Comparison of ENCODE assay signal across 10 cellular contexts in genomic region chr19:45771331-45771933, GRCh38. TPM values are rescaled to one million over a fixed set of nuclear protein-coding genes. Genes with fewer than 3 reads are reported as not detected.
A peak's percentile ranks its signal among the peaks of the same experiment; 100 is the strongest.
DNase-seq lines count a peak whose midpoint lies in the region; ATAC-seq and TF ChIP-seq lines count a peak whose summit lies in the region.
"Had no signal": no experiment of that assay in that cellular context is flagged by ENCODE, and none has a peak within 500 bp of the region (broad histone marks: within the 10 kb centered on the region; RNA-seq: fewer than 3 reads in every experiment).

No MANE protein-coding gene starts in this region.

- peak overlapping the region; percentile 94 for H3K18ac ChIP-seq in neuronal stem cell (ENCODE audit: low read length)

- TF ChIP-seq CTCF in LNCaP clone FGC (IDR thresholded peaks at IDR 0.05; ENCODE audit: control insufficient read depth, extremely low read depth, insufficient read depth) (no peak), esophagus muscularis mucosa (IDR thresholded peaks at IDR 0.05) (no peak)

- peaks cover 48% of the 10 kb centered on the region for H3K4me1 ChIP-seq in BLaER1
- H3K4me1 ChIP-seq in esophagus muscularis mucosa, result peaks cover 19 to 52% (median 42%) of the 10 kb centered on the region in 4 donors
- H3K4me1 ChIP-seq in neuronal stem cell (ENCODE audit: control insufficient read depth in 2 of 2, insufficient read depth in 1 of 2, low read depth in 1 of 2, low read length in 2 of 2), result peaks cover 9 to 11% of the 10 kb centered on the region in 2 donors

- H2AFZ ChIP-seq in neuronal stem cell (ENCODE audit: low read length), result no peak overlapping the region

- intact Hi-C loops in esophagus muscularis mucosa (cut with DNase I), result no loop called here

- ATAC-seq in GM19452 (IDR thresholded peaks at IDR 0.05; ENCODE audit: unreplicated experiment), result no peak

- TF ChIP-seq EP300 in esophagus muscularis mucosa (IDR thresholded peaks at IDR 0.05), result no peak

- H3K4me3 ChIP-seq in BLaER1, result peak overlapping the region; percentile 85; the same call in 1 of the 2 replicates
- H3K4me3 ChIP-seq in LNCaP clone FGC (ENCODE audit: low read depth, low read length), result peak overlapping the region; percentile 48
- H3K4me3 ChIP-seq in esophagus muscularis mucosa, result peak overlapping the region in 3 of 4 donors; percentile 87 to 98 (median 91)
- H3K4me3 ChIP-seq in neuronal stem cell (ENCODE audit: low read length in 2 of 2), result peak overlapping the region in 1 of 2 donors; percentile 77

- peaks cover 19% of the 10 kb centered on the region for H3K27me3 ChIP-seq in BLaER1
- H3K27me3 ChIP-seq in esophagus muscularis mucosa, result no peaks in the 10 kb centered on the region
- no peaks in the 10 kb centered on the region for H3K27me3 ChIP-seq in neuronal stem cell (ENCODE audit: control insufficient read depth in 3 of 3, insufficient read depth in 3 of 3, low read depth in 1 of 3, low read length in 3 of 3)

- H3K79me1 ChIP-seq in neuronal stem cell (ENCODE audit: low read depth, low read length), result peaks cover 8% of the 10 kb centered on the region

- H3K4me2 ChIP-seq in BLaER1 (peak overlapping the region; percentile 98), neuronal stem cell (ENCODE audit: insufficient read depth, low read length, poor library complexity, severe bottlenecking) (peak overlapping the region; percentile 94)

- no peaks in the 10 kb centered on the region for H3K9me3 ChIP-seq in BLaER1
- H3K9me3 ChIP-seq in esophagus muscularis mucosa, result no peaks in the 10 kb centered on the region
- H3K9me3 ChIP-seq in neuronal stem cell (replicated peaks in 1 of 2; ENCODE audit: control insufficient read depth in 2 of 2, insufficient read depth in 1 of 2, low read depth in 1 of 2, low read length in 2 of 2), result no peaks in the 10 kb centered on the region

- peak overlapping the region; percentile 79 for H4K91ac ChIP-seq in neuronal stem cell (ENCODE audit: low read depth, low read length, poor library complexity)

- no peak overlapping the region for H2BK120ac ChIP-seq in neuronal stem cell (ENCODE audit: low read depth, low read length)

- no peak for TF ChIP-seq POLR2A in esophagus muscularis mucosa (IDR thresholded peaks at IDR 0.05; ENCODE audit: low read depth)

- H3K27ac ChIP-seq in BLaER1, result no peak overlapping the region
- peak overlapping the region; percentile 91 to 98 (median 97) for H3K27ac ChIP-seq in esophagus muscularis mucosa (replicated peaks in 1 of 4)
- peak overlapping the region; percentile 74 for H3K27ac ChIP-seq in neuronal stem cell (replicated peaks; ENCODE audit: low read length)

- no peak overlapping the region for H3K14ac ChIP-seq in neuronal stem cell (ENCODE audit: low read length)

- no peak overlapping the region for H3K4ac ChIP-seq in neuronal stem cell (ENCODE audit: low read length)

- 82% methylated on average over 28 of the region's 46 CpGs for WGBS in esophagus muscularis mucosa
- WGBS in neuronal stem cell (ENCODE audit: extremely low coverage in 2 of 2, insufficient read length in 2 of 2, insufficient replicate concordance in 1 of 2), 2 donors, result no CpG with 5 or more reads among the region's 46 CpGs

- no peak overlapping the region for H2BK12ac ChIP-seq in neuronal stem cell (ENCODE audit: low read length)

- H2BK5ac ChIP-seq in neuronal stem cell (ENCODE audit: low read length), result peak overlapping the region; percentile 82

- no peaks in the 10 kb centered on the region; the same call in 1 of the 2 replicates for H3K36me3 ChIP-seq in BLaER1
- H3K36me3 ChIP-seq in esophagus muscularis mucosa, result peaks cover 11 to 44% (median 25%) of the 10 kb centered on the region in 4 donors
- H3K36me3 ChIP-seq in neuronal stem cell (replicated peaks in 1 of 2; ENCODE audit: control insufficient read depth in 2 of 2, insufficient read depth in 2 of 2, low read length in 2 of 2), result peaks cover 15 to 43% of the 10 kb centered on the region in 2 donors

- no peak overlapping the region for H3K9ac ChIP-seq in BLaER1
- peak overlapping the region; percentile 91 for H3K9ac ChIP-seq in neuronal stem cell (ENCODE audit: low read depth, low read length, poor library complexity)

- peak overlapping the region; percentile 96 for H2AK5ac ChIP-seq in neuronal stem cell (ENCODE audit: low read depth, low read length)

- H4K20me1 ChIP-seq in BLaER1, result peaks cover 24% of the 10 kb centered on the region

- H4K8ac ChIP-seq in neuronal stem cell (ENCODE audit: low read depth, low read length), result no peak overlapping the region

- peak overlapping the region; percentile 85 for H2BK15ac ChIP-seq in neuronal stem cell (ENCODE audit: low read length)

- DNase-seq in LNCaP clone FGC (ENCODE audit: low read depth) (no peak), esophagus muscularis mucosa (ENCODE audit: extremely low spot score) (no peak), neuronal stem cell (ENCODE audit: low spot score) (no peak), SHP77 treated with DMSO at 0.1 percent for 48 hours (lab: John Stamatoyannopoulos, UW) (no peak), hippocampal formation (lab: John Stamatoyannopoulos, UW) (no peak), NCI-H1436 (lab: John Stamatoyannopoulos, UW) (no peak)

- peak overlapping the region; percentile 80 for H3K23ac ChIP-seq in neuronal stem cell (ENCODE audit: low read depth, low read length, poor library complexity)

RNA-seq across cellular contexts. Expression of gene SIX5, which starts 2.4 kb away (rescaled TPM):
- total RNA-seq in esophagus muscularis mucosa, result 10 to 100 TPM; 18.2 to 39.9 (median 28.8) TPM
- polyA plus RNA-seq in neuronal stem cell (2013, experiment 1 of 2), result 34.8 TPM
- polyA plus RNA-seq in neuronal stem cell (2013, experiment 2 of 2), result 34.5 TPM
- polyA plus RNA-seq: neural cell had no signal

RNA-seq across cellular contexts. Expression of gene DMPK, which starts 10.9 kb away (rescaled TPM):
- total RNA-seq in esophagus muscularis mucosa, result 100 to 1,000 TPM; 247 to 487 (median 347) TPM
- polyA plus RNA-seq in neuronal stem cell (2013, experiment 1 of 2), result 29.4 TPM
- polyA plus RNA-seq in neuronal stem cell (2013, experiment 2 of 2), result 28.6 TPM

RNA-seq across cellular contexts. Expression of gene DMWD, which starts 21.2 kb away (rescaled TPM):
- 10 to 100 TPM; 56.0 to 88.7 (median 63.3) TPM for total RNA-seq in esophagus muscularis mucosa
- polyA plus RNA-seq in neuronal stem cell (2013, experiment 1 of 2), result 36.3 TPM
- polyA plus RNA-seq in neuronal stem cell (2013, experiment 2 of 2), result 35.8 TPM

RNA-seq across cellular contexts. Expression of gene MEIOSIN, which starts 38.2 kb away (rescaled TPM):
- total RNA-seq in esophagus muscularis mucosa, result not detected
- 0.01 TPM for polyA plus RNA-seq in neuronal stem cell (2013, experiment 1 of 2)
- polyA plus RNA-seq in neuronal stem cell (2013, experiment 2 of 2), result 0.03 TPM
- total RNA-seq: T-helper 1 cell treated with Interleukin-12 subunit alpha and Interleukin-12 subunit beta and Interleukin-4 antibody, amounts not matched to agents 30 ng/mL and 1 ng/mL, for 36 hours had no signal
- polyA plus RNA-seq: neural cell had no signal

RNA-seq across cellular contexts. Expression of gene FBXO46, which starts 40.7 kb away (rescaled TPM):
- 10 to 100 TPM in 3 of 4 donors, 1 to 10 TPM in 1; 8.6 to 27.7 (median 18.2) TPM for total RNA-seq in esophagus muscularis mucosa
- 16.9 TPM for polyA plus RNA-seq in neuronal stem cell (2013, experiment 1 of 2)
- 17.4 TPM for polyA plus RNA-seq in neuronal stem cell (2013, experiment 2 of 2)
